Comparison of ENCODE assay signal across 27 cellular contexts in genomic region chr14:83023369-83023768, GRCh38.
"Had no signal": no experiment of that assay in that cellular context is flagged by ENCODE, and none has a peak within 500 bp of the region (broad histone marks: within the 10 kb centered on the region; RNA-seq: fewer than 3 reads in every experiment).

No MANE protein-coding gene starts in this region.

- H3K27me3 ChIP-seq: colonic mucosa, dorsolateral prefrontal cortex, esophagus muscularis mucosa, esophagus squamous epithelium, foreskin keratinocyte, gastrocnemius medialis, gastroesophageal sphincter, heart left ventricle, heart right ventricle had no signal

- FAIRE-seq: colon, endothelial cell of umbilical vein, frontal cortex had no signal

- ATAC-seq: effector memory CD8-positive, alpha-beta T cell; esophagus mucosa; foreskin keratinocyte; gastrocnemius medialis; gastroesophageal sphincter; heart left ventricle; heart right ventricle had no signal

- H3K9me3 ChIP-seq: colonic mucosa, esophagus muscularis mucosa, esophagus squamous epithelium, gastrocnemius medialis, gastroesophageal sphincter, heart left ventricle had no signal

- H3K27ac ChIP-seq: colonic mucosa, coronary artery, dorsolateral prefrontal cortex, epithelial cell of prostate, esophagus muscularis mucosa, esophagus squamous epithelium, foreskin keratinocyte, gastrocnemius medialis, gastroesophageal sphincter, heart left ventricle, heart right ventricle had no signal

- DNase-seq: colonic mucosa; cortex of kidney; dermis blood vessel endothelial cell; dorsolateral prefrontal cortex; effector CD4-positive, alpha-beta T cell; effector CD8-positive, alpha-beta T cell; effector memory CD4-positive, alpha-beta T cell; effector memory CD8-positive, alpha-beta T cell; endodermal cell; erythroblast; esophagus squamous epithelium; foreskin fibroblast; foreskin keratinocyte; foreskin melanocyte; gastrocnemius medialis; glutamatergic neuron; head of caudate nucleus; heart left ventricle; heart right ventricle had no signal

- H3K36me3 ChIP-seq: colonic mucosa, esophagus muscularis mucosa, esophagus squamous epithelium, gastrocnemius medialis, gastroesophageal sphincter, heart left ventricle, heart right ventricle had no signal

- H3K4me3 ChIP-seq: colonic mucosa, coronary artery, dorsolateral prefrontal cortex, esophagus muscularis mucosa, esophagus squamous epithelium, gastrocnemius medialis, gastroesophageal sphincter, heart left ventricle, heart right ventricle had no signal

- H3K4me1 ChIP-seq: colonic mucosa, esophagus muscularis mucosa, esophagus squamous epithelium, foreskin keratinocyte, gastrocnemius medialis, gastroesophageal sphincter, heart left ventricle, heart right ventricle had no signal
